In the genomic region with DNA sequence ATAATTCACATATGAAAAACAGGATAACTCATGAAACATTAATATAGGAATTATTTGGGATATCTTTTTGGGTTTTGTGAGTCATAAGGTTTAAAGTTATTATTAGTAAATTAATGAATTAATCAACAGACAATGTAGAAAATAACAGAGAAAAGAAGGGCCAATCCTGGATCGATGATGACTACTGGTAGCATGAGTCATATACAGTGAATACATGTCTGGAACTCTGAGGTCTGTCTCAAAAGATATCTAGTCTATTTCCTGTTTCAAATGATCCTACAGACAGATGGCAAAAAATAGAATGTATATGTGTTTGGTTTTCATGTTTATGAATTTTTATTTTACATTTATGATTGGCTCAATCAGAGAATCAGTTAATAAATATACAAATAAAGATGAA, we compare ENCODE assay signal across 18 cellular contexts.
DNase-seq lines count a peak whose midpoint lies in the region; ATAC-seq and TF ChIP-seq lines count a peak whose summit lies in the region.
"Had no signal": no experiment of that assay in that cellular context is flagged by ENCODE, and none has a peak within 500 bp of the region (broad histone marks: within the 10 kb centered on the region; RNA-seq: fewer than 3 reads in every experiment).

No MANE protein-coding gene starts in this region.

- no peak for TF ChIP-seq CTCF in RWPE1 (conservative IDR thresholded peaks at IDR 0.05; ENCODE audit: low read depth)
- no peak for TF ChIP-seq CTCF in left lung (IDR thresholded peaks at IDR 0.05)

- no peak for ATAC-seq in left lung
- ATAC-seq: K562 had no signal

- no peaks in the 10 kb centered on the region for H3K9me3 ChIP-seq in left lung
- H3K9me3 ChIP-seq: SJCRH30 had no signal

- no peak overlapping the region for H3K4me3 ChIP-seq in left lung
- H3K4me3 ChIP-seq: K562, SJCRH30 had no signal

- no peaks in the 10 kb centered on the region for H3K4me1 ChIP-seq in left lung

- H3K27ac ChIP-seq in RWPE1 (no peak overlapping the region), epithelial cell of prostate (peak overlapping the region; percentile 95), left lung (no peak overlapping the region)
- H3K27ac ChIP-seq: C4-2B, SJCRH30 had no signal

- POLR2A ChIA-PET in RWPE1 (lab: Yijun Ruan, JAX; ENCODE audit: low non-redundant PET): no interaction called here

- CTCF ChIA-PET in RWPE1 (lab: Yijun Ruan, JAX): no interaction called here

- H3K36me3 ChIP-seq in left lung: no peaks in the 10 kb centered on the region

- intact Hi-C loops in left lung (cut with DNase I): no loop called here

- no peaks in the 10 kb centered on the region for H3K27me3 ChIP-seq in left lung
- H3K27me3 ChIP-seq: SJCRH30 had no signal

- DNase-seq in ELR (ENCODE audit: low read depth): peak; percentile 64
- peak; percentile 13 for DNase-seq in RWPE1 (ENCODE audit: low spot score)
- DNase-seq in epithelial cell of prostate (ENCODE audit: low read depth, low spot score): no peak
- DNase-seq in renal cortical epithelial cell (ENCODE audit: low read depth): peak; percentile 28
- DNase-seq in DMS 273 (lab: John Stamatoyannopoulos, UW; ENCODE audit: unreplicated experiment): no peak
- no peak for DNase-seq in left lung
- DNase-seq in NCI-H1105 (lab: John Stamatoyannopoulos, UW): no peak
- no peak for DNase-seq in activated CD4-positive, CD25-positive, alpha-beta regulatory T cell (lab: John Stamatoyannopoulos, UW)
- DNase-seq: MV-4-11, NCI-H1417 treated with DMSO at 0.1 percent for 48 hours, NCI-H1930, NCI-H2171, NCI-H446, NCI-H69, RPMI8226, SJCRH30 had no signal

Comparison
In these comparisons a context has a peak if more than half of its experiments do, and no peak if none do; other contexts are left out.
1. DNase-seq: peak in ELR (single experiment), RWPE1 (single experiment) and renal cortical epithelial cell (single experiment); none in epithelial cell of prostate (single experiment), DMS 273 (single experiment), left lung (0 of 2), NCI-H1105 (single experiment) and activated CD4-positive, CD25-positive, alpha-beta regulatory T cell (0 of 4).